In genomic region chr3:52792413-52792812, GRCh38 we compare ENCODE assay signal across 1 cellular context.
TF ChIP-seq lines count a peak whose summit lies in the region.

No MANE protein-coding gene starts in this region.

TF ChIP-seq in GM23338, 12 proteins besides CTCF, POLR2A, EP300 and RAD21 (continued from another document):
- TF ChIP-seq REST (IDR thresholded peaks at IDR 0.05; ENCODE audit: unreplicated experiment) (no peak), EZH2 (IDR thresholded peaks at IDR 0.05; ENCODE audit: low read depth, unreplicated experiment) (no peak), CREB1 (CRISPR knock-in tag; IDR thresholded peaks at IDR 0.05; ENCODE audit: low read depth) (no peak), ETS1 (IDR thresholded peaks at IDR 0.05) (no peak), ZNF114 (CRISPR knock-in tag; IDR thresholded peaks at IDR 0.05) (no peak), NANOG (IDR thresholded peaks at IDR 0.05; ENCODE audit: borderline replicate concordance) (no peak), STAT1 (IDR thresholded peaks at IDR 0.05; ENCODE audit: unreplicated experiment) (no peak), EZH2phosphoT487 (IDR thresholded peaks at IDR 0.05; ENCODE audit: unreplicated experiment) (no peak), JUNB (IDR thresholded peaks at IDR 0.05; ENCODE audit: unreplicated experiment) (no peak), POLR2AphosphoS5 (IDR thresholded peaks at IDR 0.05; ENCODE audit: low read depth) (no peak)
- TF ChIP-seq, protein P1, sequence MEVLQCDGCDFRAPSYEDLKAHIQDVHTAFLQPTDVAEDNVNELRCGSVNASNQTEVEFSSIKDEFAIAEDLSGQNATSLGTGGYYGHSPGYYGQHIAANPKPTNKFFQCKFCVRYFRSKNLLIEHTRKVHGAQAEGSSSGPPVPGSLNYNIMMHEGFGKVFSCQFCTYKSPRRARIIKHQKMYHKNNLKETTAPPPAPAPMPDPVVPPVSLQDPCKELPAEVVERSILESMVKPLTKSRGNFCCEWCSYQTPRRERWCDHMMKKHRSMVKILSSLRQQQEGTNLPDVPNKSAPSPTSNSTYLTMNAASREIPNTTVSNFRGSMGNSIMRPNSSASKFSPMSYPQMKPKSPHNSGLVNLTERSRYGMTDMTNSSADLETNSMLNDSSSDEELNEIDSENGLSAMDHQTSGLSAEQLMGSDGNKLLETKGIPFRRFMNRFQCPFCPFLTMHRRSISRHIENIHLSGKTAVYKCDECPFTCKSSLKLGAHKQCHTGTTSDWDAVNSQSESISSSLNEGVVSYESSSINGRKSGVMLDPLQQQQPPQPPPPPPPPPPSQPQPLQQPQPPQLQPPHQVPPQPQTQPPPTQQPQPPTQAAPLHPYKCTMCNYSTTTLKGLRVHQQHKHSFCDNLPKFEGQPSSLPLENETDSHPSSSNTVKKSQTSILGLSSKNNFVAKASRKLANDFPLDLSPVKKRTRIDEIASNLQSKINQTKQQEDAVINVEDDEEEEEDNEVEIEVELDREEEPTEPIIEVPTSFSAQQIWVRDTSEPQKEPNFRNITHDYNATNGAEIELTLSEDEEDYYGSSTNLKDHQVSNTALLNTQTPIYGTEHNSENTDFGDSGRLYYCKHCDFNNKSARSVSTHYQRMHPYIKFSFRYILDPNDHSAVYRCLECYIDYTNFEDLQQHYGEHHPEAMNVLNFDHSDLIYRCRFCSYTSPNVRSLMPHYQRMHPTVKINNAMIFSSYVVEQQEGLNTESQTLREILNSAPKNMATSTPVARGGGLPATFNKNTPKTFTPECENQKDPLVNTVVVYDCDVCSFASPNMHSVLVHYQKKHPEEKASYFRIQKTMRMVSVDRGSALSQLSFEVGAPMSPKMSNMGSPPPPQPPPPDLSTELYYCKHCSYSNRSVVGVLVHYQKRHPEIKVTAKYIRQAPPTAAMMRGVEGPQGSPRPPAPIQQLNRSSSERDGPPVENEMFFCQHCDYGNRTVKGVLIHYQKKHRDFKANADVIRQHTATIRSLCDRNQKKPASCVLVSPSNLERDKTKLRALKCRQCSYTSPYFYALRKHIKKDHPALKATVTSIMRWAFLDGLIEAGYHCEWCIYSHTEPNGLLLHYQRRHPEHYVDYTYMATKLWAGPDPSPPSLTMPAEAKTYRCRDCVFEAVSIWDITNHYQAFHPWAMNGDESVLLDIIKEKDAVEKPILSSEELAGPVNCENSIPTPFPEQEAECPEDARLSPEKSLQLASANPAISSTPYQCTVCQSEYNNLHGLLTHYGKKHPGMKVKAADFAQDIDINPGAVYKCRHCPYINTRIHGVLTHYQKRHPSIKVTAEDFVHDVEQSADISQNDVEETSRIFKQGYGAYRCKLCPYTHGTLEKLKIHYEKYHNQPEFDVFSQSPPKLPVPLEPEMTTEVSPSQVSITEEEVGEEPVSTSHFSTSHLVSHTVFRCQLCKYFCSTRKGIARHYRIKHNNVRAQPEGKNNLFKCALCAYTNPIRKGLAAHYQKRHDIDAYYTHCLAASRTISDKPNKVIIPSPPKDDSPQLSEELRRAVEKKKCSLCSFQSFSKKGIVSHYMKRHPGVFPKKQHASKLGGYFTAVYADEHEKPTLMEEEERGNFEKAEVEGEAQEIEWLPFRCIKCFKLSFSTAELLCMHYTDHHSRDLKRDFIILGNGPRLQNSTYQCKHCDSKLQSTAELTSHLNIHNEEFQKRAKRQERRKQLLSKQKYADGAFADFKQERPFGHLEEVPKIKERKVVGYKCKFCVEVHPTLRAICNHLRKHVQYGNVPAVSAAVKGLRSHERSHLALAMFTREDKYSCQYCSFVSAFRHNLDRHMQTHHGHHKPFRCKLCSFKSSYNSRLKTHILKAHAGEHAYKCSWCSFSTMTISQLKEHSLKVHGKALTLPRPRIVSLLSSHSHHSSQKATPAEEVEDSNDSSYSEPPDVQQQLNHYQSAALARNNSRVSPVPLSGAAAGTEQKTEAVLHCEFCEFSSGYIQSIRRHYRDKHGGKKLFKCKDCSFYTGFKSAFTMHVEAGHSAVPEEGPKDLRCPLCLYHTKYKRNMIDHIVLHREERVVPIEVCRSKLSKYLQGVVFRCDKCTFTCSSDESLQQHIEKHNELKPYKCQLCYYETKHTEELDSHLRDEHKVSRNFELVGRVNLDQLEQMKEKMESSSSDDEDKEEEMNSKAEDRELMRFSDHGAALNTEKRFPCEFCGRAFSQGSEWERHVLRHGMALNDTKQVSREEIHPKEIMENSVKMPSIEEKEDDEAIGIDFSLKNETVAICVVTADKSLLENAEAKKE (CRISPR knock-in tag; IDR thresholded peaks at IDR 0.05): no peak
